ENCODE assay signal across 8 cellular contexts in the genomic region with DNA sequence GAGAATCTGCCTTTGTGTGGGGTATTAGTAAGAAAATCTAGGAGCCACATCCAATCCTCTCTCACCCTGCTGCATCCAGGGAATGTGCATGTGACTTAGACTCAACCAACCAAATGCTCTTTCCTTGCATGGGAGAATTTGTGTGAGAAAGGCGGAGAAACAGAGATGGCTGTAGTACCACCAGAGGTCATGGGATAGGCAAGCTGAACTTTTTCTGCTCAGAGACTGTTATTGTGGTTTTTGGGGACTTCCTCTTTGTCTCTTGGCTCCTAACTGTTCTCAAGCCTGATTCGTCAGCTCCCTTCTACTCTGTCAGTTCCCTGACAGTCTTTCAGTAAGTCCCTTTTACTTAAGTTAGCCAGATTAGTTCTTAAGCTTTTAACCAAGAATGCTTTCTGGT. TPM values are rescaled to one million over a fixed set of nuclear protein-coding genes. Genes with fewer than 3 reads are reported as not detected.
DNase-seq lines count a peak whose midpoint lies in the region; ATAC-seq and TF ChIP-seq lines count a peak whose summit lies in the region.

No MANE protein-coding gene starts in this region.

- H3K4me1 ChIP-seq in CD8-positive, alpha-beta memory T cell (ENCODE audit: insufficient read depth, low read length): peaks cover 23% of the 10 kb centered on the region
- no peaks in the 10 kb centered on the region; the same call in 1 of the 2 replicates for H3K4me1 ChIP-seq in H9 (ENCODE audit: insufficient read depth, low read length)

- CTCF ChIA-PET in CD8-positive, alpha-beta memory T cell (lab: Charles Lee): interaction anchor here (0.7 to 2.1 kb wide), 12 partner anchors 10 to 331 kb away, joined by 3 to 12 read pairs (median 6); a partner anchor contains a TSS

- no peak overlapping the region for H3K56ac ChIP-seq in H9 (ENCODE audit: insufficient read length, low read depth, low read length)

- TF ChIP-seq CTCF in H9 (conservative IDR thresholded peaks at IDR 0.05): no peak

- ATAC-seq in GM19463 (IDR thresholded peaks at IDR 0.05; ENCODE audit: unreplicated experiment): peak; percentile 40
- peak; percentile 15 for ATAC-seq in sciatic nerve

- no peak overlapping the region for H2AFZ ChIP-seq in H9 (ENCODE audit: low read length)

- H4K91ac ChIP-seq in H9 (ENCODE audit: insufficient read length, low read depth, low read length): no peak overlapping the region

- H2BK5ac ChIP-seq in H9 (ENCODE audit: insufficient read length, low read length): no peak overlapping the region

- H3K79me2 ChIP-seq in H9 (ENCODE audit: insufficient read depth, low read length): no peaks in the 10 kb centered on the region

- no peaks in the 10 kb centered on the region for H3K9me3 ChIP-seq in CD8-positive, alpha-beta memory T cell (ENCODE audit: low read length)
- no peaks in the 10 kb centered on the region for H3K9me3 ChIP-seq in H9 (ENCODE audit: control insufficient read depth, low read depth, low read length)

- peaks cover 36 to 60% (median 56%) of the 10 kb centered on the region in 3 donors for H3K4me1 Mint-ChIP-seq in CD8-positive, alpha-beta memory T cell
- peaks cover 53% of the 10 kb centered on the region for H3K4me1 Mint-ChIP-seq in activated naive CD8-positive, alpha-beta T cell (ENCODE audit: low read depth)
- peaks cover 22 to 30% of the 10 kb centered on the region in 2 experiments for H3K4me1 Mint-ChIP-seq in H9

- no peaks in the 10 kb centered on the region for H3K9me3 Mint-ChIP-seq in CD8-positive, alpha-beta memory T cell
- H3K9me3 Mint-ChIP-seq in activated naive CD8-positive, alpha-beta T cell (ENCODE audit: low read depth): no peaks in the 10 kb centered on the region
- H3K9me3 Mint-ChIP-seq in H9: peaks cover 12 to 14% of the 10 kb centered on the region in 2 experiments

- peak in 2 of 5 donors; percentile 59 to 74 for DNase-seq in CD8-positive, alpha-beta memory T cell
- DNase-seq in KG1 (lab: John Stamatoyannopoulos, UW): peak; percentile 96
- no peak for DNase-seq in sciatic nerve (ENCODE audit: low spot score)
- DNase-seq in H9: no peak
- no peak for DNase-seq in AG08395 (ENCODE audit: low spot score)
- no peak for DNase-seq in iPS-NIHi7 (ENCODE audit: extremely low spot score)

- H3K27ac Mint-ChIP-seq in CD8-positive, alpha-beta memory T cell: peak overlapping the region; percentile 62 to 91 (median 80)
- H3K27ac Mint-ChIP-seq in activated naive CD8-positive, alpha-beta T cell: peak overlapping the region; percentile 51
- H3K27ac Mint-ChIP-seq in H9: no peak overlapping the region

- H3K9ac ChIP-seq in H9 (ENCODE audit: extremely low read depth, insufficient read length, low read length): no peak overlapping the region

- POLR2A ChIA-PET in CD8-positive, alpha-beta memory T cell (lab: Charles Lee): interaction anchor here (0.6 to 3.3 kb wide), 8 partner anchors 29 to 167 kb away, joined by 3 to 23 read pairs (median 6); a partner anchor contains a TSS

- no peaks in the 10 kb centered on the region for H4K20me1 ChIP-seq in H9 (ENCODE audit: control insufficient read depth, insufficient read depth, insufficient read length)

- H3K4me2 ChIP-seq in H9 (ENCODE audit: insufficient read depth, insufficient read length, low read length): no peak overlapping the region

- no peak overlapping the region for H2AK5ac ChIP-seq in H9 (ENCODE audit: insufficient read length, low read length)

- H3K23me2 ChIP-seq in H9 (ENCODE audit: insufficient read length, low read depth, low read length, poor library complexity, severe bottlenecking): peaks cover 4% of the 10 kb centered on the region

- peak overlapping the region; percentile 27 for H3K27ac ChIP-seq in CD8-positive, alpha-beta memory T cell (ENCODE audit: low read depth, low read length)
- no peak overlapping the region for H3K27ac ChIP-seq in H9 (ENCODE audit: insufficient read length, low read depth, low read length)

- H4K8ac ChIP-seq in H9 (replicated peaks; ENCODE audit: insufficient read length, low read depth, low read length): no peak overlapping the region

- H3K4ac ChIP-seq in H9 (ENCODE audit: low read depth, low read length): no peak overlapping the region

- peak overlapping the region; percentile 21 for H3K4me3 ChIP-seq in CD8-positive, alpha-beta memory T cell (ENCODE audit: low read length)

- no peak overlapping the region for H2BK120ac ChIP-seq in H9 (ENCODE audit: low read depth, low read length, poor library complexity, severe bottlenecking)

- no peak overlapping the region for H3T11ph ChIP-seq in H9 (ENCODE audit: low read length)

- H3K14ac ChIP-seq in H9 (ENCODE audit: insufficient read depth, low read length): no peak overlapping the region

- no peak overlapping the region for H2BK12ac ChIP-seq in H9 (ENCODE audit: insufficient read length, low read depth, low read length)

- no peak overlapping the region for H2BK20ac ChIP-seq in H9 (ENCODE audit: low read depth, low read length, poor library complexity, severe bottlenecking)

- H3K27me3 ChIP-seq in CD8-positive, alpha-beta memory T cell (ENCODE audit: insufficient read depth, low read length, poor library complexity, severe bottlenecking): no peaks in the 10 kb centered on the region
- no peaks in the 10 kb centered on the region; the same call in 1 of the 2 replicates for H3K27me3 ChIP-seq in H9 (ENCODE audit: insufficient read depth, low read length)

- H3K79me1 ChIP-seq in H9 (ENCODE audit: insufficient read depth, low read depth, low read length, poor library complexity, severe bottlenecking): no peaks in the 10 kb centered on the region

- H3K23ac ChIP-seq in H9 (ENCODE audit: insufficient read length, low read depth, low read length): no peak overlapping the region

- peaks cover 0 to 3% of the 10 kb centered on the region in 2 donors for H3K27me3 Mint-ChIP-seq in CD8-positive, alpha-beta memory T cell
- no peaks in the 10 kb centered on the region for H3K27me3 Mint-ChIP-seq in activated naive CD8-positive, alpha-beta T cell
- peaks cover 26% of the 10 kb centered on the region for H3K27me3 Mint-ChIP-seq in H9 (ENCODE audit: low read depth)

- intact Hi-C loops in sciatic nerve (cut with DNase I): no loop called here

- H3K18ac ChIP-seq in H9 (ENCODE audit: insufficient read length, low read depth, low read length): no peak overlapping the region

- H3K4me3 Mint-ChIP-seq in CD8-positive, alpha-beta memory T cell: peak overlapping the region; percentile 20 to 79 (median 56)
- peak overlapping the region; percentile 38 for H3K4me3 Mint-ChIP-seq in activated naive CD8-positive, alpha-beta T cell
- H3K4me3 Mint-ChIP-seq in H9: no peak overlapping the region

- no peaks in the 10 kb centered on the region for H3K36me3 ChIP-seq in CD8-positive, alpha-beta memory T cell (ENCODE audit: insufficient read depth, low read length)

- no CpG with 5 or more reads among the region's 2 CpGs for WGBS in H9 (ENCODE audit: extremely low coverage, insufficient read length, low lambda C conversion rate)

- no peak overlapping the region for H2BK15ac ChIP-seq in H9 (ENCODE audit: low read depth, low read length)

- peaks cover 0 to 7% (median 0%) of the 10 kb centered on the region in 3 donors for H3K36me3 Mint-ChIP-seq in CD8-positive, alpha-beta memory T cell
- H3K36me3 Mint-ChIP-seq in activated naive CD8-positive, alpha-beta T cell: no peaks in the 10 kb centered on the region
- H3K36me3 Mint-ChIP-seq in H9 (ENCODE audit: insufficient read depth in 1 of 3, low read depth in 3 of 3): peaks cover 0 to 16% (median 15%) of the 10 kb centered on the region in 3 experiments; a peak in 4 of 7 replicates

- H4K5ac ChIP-seq in H9 (ENCODE audit: insufficient read length, low read depth, low read length): no peak overlapping the region

RNA-seq across cellular contexts. Expression of a gene that starts 2.6 kb away (rescaled TPM):
- 10 to 100 TPM; 13.5 to 14.3 TPM for total RNA-seq in CD8-positive, alpha-beta memory T cell
- polyA plus RNA-seq in CD8-positive, alpha-beta memory T cell: 6.0 TPM
- 8.5 TPM for total RNA-seq in sciatic nerve
- total RNA-seq in H9 (2021): 28.4 and 31.2 TPM in 2 replicates

RNA-seq across cellular contexts. Expression of a gene that starts 55.8 kb away (rescaled TPM):
- total RNA-seq in CD8-positive, alpha-beta memory T cell: 10 to 100 TPM; 26.7 to 27.7 TPM
- 14.8 TPM for polyA plus RNA-seq in CD8-positive, alpha-beta memory T cell
- 29.5 TPM for total RNA-seq in sciatic nerve
- total RNA-seq in H9 (2021): 41.0 and 41.6 TPM in 2 replicates

RNA-seq across cellular contexts. Expression of a gene that starts 59.7 kb away (rescaled TPM):
- 1 to 10 TPM; 3.6 to 5.2 TPM for total RNA-seq in CD8-positive, alpha-beta memory T cell
- 3.9 TPM for polyA plus RNA-seq in CD8-positive, alpha-beta memory T cell
- total RNA-seq in sciatic nerve: 15.4 TPM
- 11.5 and 12.4 TPM in 2 replicates for total RNA-seq in H9 (2021)

Comparison
In these comparisons a context has a peak if more than half of its experiments do, and no peak if none do; other contexts are left out.
1. H3K27ac Mint-ChIP-seq: peak in CD8-positive, alpha-beta memory T cell (8 of 8) and activated naive CD8-positive, alpha-beta T cell (single experiment); none in H9 (0 of 3).
2. H3K4me3 Mint-ChIP-seq: peak in CD8-positive, alpha-beta memory T cell (7 of 7) and activated naive CD8-positive, alpha-beta T cell (single experiment); none in H9 (0 of 2).